ENCODE assay signal across 21 cellular contexts in genomic region chr14:95309261-95310051, GRCh38.
"Had no signal": no experiment of that assay in that cellular context is flagged by ENCODE, and none has a peak within 500 bp of the region (broad histone marks: within the 10 kb centered on the region; RNA-seq: fewer than 3 reads in every experiment).

No MANE protein-coding gene starts in this region.

- H3K27me3 Mint-ChIP-seq: activated B cell treated with CpG ODN at 0.5 μM for 24 hours had no signal

- H3K4me3 ChIP-seq: body of pancreas, gastroesophageal sphincter, heart right ventricle, lower lobe of right lung had no signal

- H3K27ac ChIP-seq: gastroesophageal sphincter, lower lobe of right lung had no signal

- H3K9me3 Mint-ChIP-seq: activated B cell treated with CpG ODN at 0.5 μM for 24 hours; activated CD4-positive, alpha-beta memory T cell treated with anti-CD3 and anti-CD28 coated beads for 36 hours; activated naive CD8-positive, alpha-beta T cell treated with anti-CD3 and anti-CD28 coated beads for 36 hours; activated T-helper 1 cell treated with anti-CD3 and anti-CD28 coated beads, Interleukin-12 subunit alpha, Interleukin-12 subunit beta, Interleukin-2, Interleukin-4 antibody, amounts not matched to agents 30 ng/mL and 10 ng/mL and 1 ng/mL, durations not matched to agents 14 hours and 24 hours and 36 hours; T-cell had no signal

- H3K4me1 Mint-ChIP-seq: T-cell had no signal

- ATAC-seq: body of pancreas, esophagus mucosa, gastroesophageal sphincter, heart right ventricle, lower lobe of right lung, SK-N-SH treated with all-trans-retinoic acid at 6 μM for 48 hours, T-cell had no signal

- H3K36me3 Mint-ChIP-seq: activated CD4-positive, alpha-beta memory T cell treated with anti-CD3 and anti-CD28 coated beads for 36 hours; activated naive CD8-positive, alpha-beta T cell treated with anti-CD3 and anti-CD28 coated beads for 36 hours; T-cell had no signal

- H3K9me3 ChIP-seq: body of pancreas, gastroesophageal sphincter, heart right ventricle, lower lobe of right lung had no signal

- H3K4me3 Mint-ChIP-seq: activated B cell treated with CpG ODN at 0.5 μM for 24 hours; activated CD4-positive, alpha-beta memory T cell treated with anti-CD3 and anti-CD28 coated beads for 36 hours; activated naive CD8-positive, alpha-beta T cell treated with anti-CD3 and anti-CD28 coated beads for 36 hours; activated T-helper 1 cell treated with anti-CD3 and anti-CD28 coated beads, Interleukin-12 subunit alpha, Interleukin-12 subunit beta, Interleukin-2, Interleukin-4 antibody, amounts not matched to agents 30 ng/mL and 10 ng/mL and 1 ng/mL, durations not matched to agents 14 hours and 24 hours and 36 hours; nephron; T-cell had no signal

- H3K36me3 ChIP-seq: gastroesophageal sphincter, heart right ventricle, lower lobe of right lung had no signal

- DNase-seq: activated B cell treated with CpG ODN at 0.5 μM for 24 hours; activated CD4-positive, alpha-beta memory T cell treated with anti-CD3 and anti-CD28 coated beads for 36 hours; activated CD4-positive, alpha-beta T cell treated with anti-CD3 and anti-CD28 coated beads for 4 hours; activated naive CD8-positive, alpha-beta T cell treated with anti-CD3 and anti-CD28 coated beads for 36 hours; activated T-cell treated with anti-CD3 and anti-CD28 coated beads for 4 hours; amygdala; body of pancreas; cerebellar nuclear complex; effector CD8-positive, alpha-beta T cell; heart right ventricle; kidney glomerular epithelial cell; lower lobe of right lung; nucleus accumbens; retina; stimulated activated CD4-positive, alpha-beta T cell treated with anti-CD3 and anti-CD28 coated beads, Interleukin-2, amount 100 ng/mL, for 24 hours; T-cell had no signal

- H3K27ac Mint-ChIP-seq: activated B cell treated with CpG ODN at 0.5 μM for 24 hours; activated CD4-positive, alpha-beta memory T cell treated with anti-CD3 and anti-CD28 coated beads for 36 hours; activated naive CD8-positive, alpha-beta T cell treated with anti-CD3 and anti-CD28 coated beads for 36 hours; activated T-helper 1 cell treated with anti-CD3 and anti-CD28 coated beads, Interleukin-12 subunit alpha, Interleukin-12 subunit beta, Interleukin-2, Interleukin-4 antibody, amounts not matched to agents 30 ng/mL and 10 ng/mL and 1 ng/mL, durations not matched to agents 14 hours and 24 hours and 36 hours; T-cell had no signal

- H3K27me3 ChIP-seq: body of pancreas, gastroesophageal sphincter, heart right ventricle had no signal
